1 cellular context compared by ENCODE assay signal in the genomic region with DNA sequence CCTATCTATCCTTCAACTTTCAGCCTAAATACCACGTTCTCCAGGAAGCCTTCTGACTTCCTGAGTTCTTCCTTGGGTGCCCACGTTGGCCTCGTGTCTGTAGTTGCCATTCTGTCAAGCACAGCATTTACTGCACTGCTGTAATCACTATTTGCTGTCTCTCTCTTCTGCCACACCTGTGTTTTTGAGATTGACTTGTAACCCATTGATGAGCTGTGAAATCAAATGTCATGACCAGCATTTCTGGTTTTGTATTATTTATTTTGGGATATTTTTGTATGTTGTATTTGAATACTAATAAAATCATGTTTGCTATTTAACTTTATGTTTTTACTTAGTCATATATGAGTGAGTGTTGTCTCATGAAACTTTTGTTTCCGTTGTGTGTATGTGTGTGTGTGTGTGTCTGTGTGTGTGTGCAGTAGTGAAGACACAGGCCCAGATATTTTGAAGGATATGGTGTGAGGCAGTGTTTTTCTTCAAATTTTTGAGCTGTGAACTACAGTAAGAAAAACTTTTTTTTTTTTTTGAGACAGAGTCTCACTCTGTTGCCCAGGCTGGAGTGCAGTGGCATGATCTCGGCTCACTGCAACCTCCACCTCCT.
TF ChIP-seq lines count a peak whose summit lies in the region.

No MANE protein-coding gene starts in this region.

TF ChIP-seq in H1, 55 proteins besides CTCF, POLR2A, EP300 and RAD21:
- TF ChIP-seq, protein P1, sequence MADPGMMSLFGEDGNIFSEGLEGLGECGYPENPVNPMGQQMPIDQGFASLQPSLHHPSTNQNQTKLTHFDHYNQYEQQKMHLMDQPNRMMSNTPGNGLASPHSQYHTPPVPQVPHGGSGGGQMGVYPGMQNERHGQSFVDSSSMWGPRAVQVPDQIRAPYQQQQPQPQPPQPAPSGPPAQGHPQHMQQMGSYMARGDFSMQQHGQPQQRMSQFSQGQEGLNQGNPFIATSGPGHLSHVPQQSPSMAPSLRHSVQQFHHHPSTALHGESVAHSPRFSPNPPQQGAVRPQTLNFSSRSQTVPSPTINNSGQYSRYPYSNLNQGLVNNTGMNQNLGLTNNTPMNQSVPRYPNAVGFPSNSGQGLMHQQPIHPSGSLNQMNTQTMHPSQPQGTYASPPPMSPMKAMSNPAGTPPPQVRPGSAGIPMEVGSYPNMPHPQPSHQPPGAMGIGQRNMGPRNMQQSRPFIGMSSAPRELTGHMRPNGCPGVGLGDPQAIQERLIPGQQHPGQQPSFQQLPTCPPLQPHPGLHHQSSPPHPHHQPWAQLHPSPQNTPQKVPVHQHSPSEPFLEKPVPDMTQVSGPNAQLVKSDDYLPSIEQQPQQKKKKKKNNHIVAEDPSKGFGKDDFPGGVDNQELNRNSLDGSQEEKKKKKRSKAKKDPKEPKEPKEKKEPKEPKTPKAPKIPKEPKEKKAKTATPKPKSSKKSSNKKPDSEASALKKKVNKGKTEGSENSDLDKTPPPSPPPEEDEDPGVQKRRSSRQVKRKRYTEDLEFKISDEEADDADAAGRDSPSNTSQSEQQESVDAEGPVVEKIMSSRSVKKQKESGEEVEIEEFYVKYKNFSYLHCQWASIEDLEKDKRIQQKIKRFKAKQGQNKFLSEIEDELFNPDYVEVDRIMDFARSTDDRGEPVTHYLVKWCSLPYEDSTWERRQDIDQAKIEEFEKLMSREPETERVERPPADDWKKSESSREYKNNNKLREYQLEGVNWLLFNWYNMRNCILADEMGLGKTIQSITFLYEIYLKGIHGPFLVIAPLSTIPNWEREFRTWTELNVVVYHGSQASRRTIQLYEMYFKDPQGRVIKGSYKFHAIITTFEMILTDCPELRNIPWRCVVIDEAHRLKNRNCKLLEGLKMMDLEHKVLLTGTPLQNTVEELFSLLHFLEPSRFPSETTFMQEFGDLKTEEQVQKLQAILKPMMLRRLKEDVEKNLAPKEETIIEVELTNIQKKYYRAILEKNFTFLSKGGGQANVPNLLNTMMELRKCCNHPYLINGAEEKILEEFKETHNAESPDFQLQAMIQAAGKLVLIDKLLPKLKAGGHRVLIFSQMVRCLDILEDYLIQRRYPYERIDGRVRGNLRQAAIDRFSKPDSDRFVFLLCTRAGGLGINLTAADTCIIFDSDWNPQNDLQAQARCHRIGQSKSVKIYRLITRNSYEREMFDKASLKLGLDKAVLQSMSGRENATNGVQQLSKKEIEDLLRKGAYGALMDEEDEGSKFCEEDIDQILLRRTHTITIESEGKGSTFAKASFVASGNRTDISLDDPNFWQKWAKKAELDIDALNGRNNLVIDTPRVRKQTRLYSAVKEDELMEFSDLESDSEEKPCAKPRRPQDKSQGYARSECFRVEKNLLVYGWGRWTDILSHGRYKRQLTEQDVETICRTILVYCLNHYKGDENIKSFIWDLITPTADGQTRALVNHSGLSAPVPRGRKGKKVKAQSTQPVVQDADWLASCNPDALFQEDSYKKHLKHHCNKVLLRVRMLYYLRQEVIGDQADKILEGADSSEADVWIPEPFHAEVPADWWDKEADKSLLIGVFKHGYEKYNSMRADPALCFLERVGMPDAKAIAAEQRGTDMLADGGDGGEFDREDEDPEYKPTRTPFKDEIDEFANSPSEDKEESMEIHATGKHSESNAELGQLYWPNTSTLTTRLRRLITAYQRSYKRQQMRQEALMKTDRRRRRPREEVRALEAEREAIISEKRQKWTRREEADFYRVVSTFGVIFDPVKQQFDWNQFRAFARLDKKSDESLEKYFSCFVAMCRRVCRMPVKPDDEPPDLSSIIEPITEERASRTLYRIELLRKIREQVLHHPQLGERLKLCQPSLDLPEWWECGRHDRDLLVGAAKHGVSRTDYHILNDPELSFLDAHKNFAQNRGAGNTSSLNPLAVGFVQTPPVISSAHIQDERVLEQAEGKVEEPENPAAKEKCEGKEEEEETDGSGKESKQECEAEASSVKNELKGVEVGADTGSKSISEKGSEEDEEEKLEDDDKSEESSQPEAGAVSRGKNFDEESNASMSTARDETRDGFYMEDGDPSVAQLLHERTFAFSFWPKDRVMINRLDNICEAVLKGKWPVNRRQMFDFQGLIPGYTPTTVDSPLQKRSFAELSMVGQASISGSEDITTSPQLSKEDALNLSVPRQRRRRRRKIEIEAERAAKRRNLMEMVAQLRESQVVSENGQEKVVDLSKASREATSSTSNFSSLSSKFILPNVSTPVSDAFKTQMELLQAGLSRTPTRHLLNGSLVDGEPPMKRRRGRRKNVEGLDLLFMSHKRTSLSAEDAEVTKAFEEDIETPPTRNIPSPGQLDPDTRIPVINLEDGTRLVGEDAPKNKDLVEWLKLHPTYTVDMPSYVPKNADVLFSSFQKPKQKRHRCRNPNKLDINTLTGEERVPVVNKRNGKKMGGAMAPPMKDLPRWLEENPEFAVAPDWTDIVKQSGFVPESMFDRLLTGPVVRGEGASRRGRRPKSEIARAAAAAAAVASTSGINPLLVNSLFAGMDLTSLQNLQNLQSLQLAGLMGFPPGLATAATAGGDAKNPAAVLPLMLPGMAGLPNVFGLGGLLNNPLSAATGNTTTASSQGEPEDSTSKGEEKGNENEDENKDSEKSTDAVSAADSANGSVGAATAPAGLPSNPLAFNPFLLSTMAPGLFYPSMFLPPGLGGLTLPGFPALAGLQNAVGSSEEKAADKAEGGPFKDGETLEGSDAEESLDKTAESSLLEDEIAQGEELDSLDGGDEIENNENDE (IDR thresholded peaks at IDR 0.05; ENCODE audit: insufficient replicate concordance, low read length) = no peak
- TF ChIP-seq TAF7 (optimal IDR thresholded peaks at IDR 0.05; ENCODE audit: borderline replicate concordance, low read depth, low read length) (no peak), SIRT6 (IDR thresholded peaks at IDR 0.05; ENCODE audit: low read length) (no peak), BACH1 (IDR thresholded peaks at IDR 0.05; ENCODE audit: low read length) (no peak), RNF2 (IDR thresholded peaks at IDR 0.05; ENCODE audit: borderline replicate concordance, low read depth, low read length, missing control alignments, poor library complexity, severe bottlenecking) (no peak), TAF1 (IDR thresholded peaks at IDR 0.05; ENCODE audit: low read depth, low read length) (no peak), CBX8 (IDR thresholded peaks at IDR 0.05; ENCODE audit: borderline replicate concordance, low read depth, low read length) (no peak)
TF ChIP-seq in H1: peak in this region for 0.
